In genomic region chr7:3922175-3922635, GRCh38 we compare ENCODE assay signal across 8 cellular contexts.
DNase-seq lines count a peak whose midpoint lies in the region; ATAC-seq and TF ChIP-seq lines count a peak whose summit lies in the region.

No MANE protein-coding gene starts in this region.

- ATAC-seq in Right ventricle myocardium superior (ENCODE audit: poor library complexity) (peak; percentile 72), HG03354 (IDR thresholded peaks at IDR 0.05; ENCODE audit: poor library complexity, severe bottlenecking, unreplicated experiment) (no peak)

- H3K4me3 ChIP-seq in retinal pigment epithelial cell (ENCODE audit: low read length): peak overlapping the region; percentile 15

- in situ Hi-C loops in SK-MEL-5 (cut with HindIII; ENCODE audit: low pct_unique_long_range_greater_than_20kb, low sequenced_read_pairs): no loop called here

- no peak overlapping the region for H3K4me3 Mint-ChIP-seq in activated T-helper 2 cell treated with anti-CD3 and anti-CD28 coated beads, Interferon-gamma antibody, Interleukin-2, Interleukin-4, amounts not matched to agents 10 μg/mL and 5 μg/mL and 100 μg/mL, durations not matched to agents 14 hours and 24 hours and 36 hours (ENCODE audit: low read depth)

- no peaks in the 10 kb centered on the region for H3K9me3 Mint-ChIP-seq in activated T-helper 2 cell treated with anti-CD3 and anti-CD28 coated beads, Interferon-gamma antibody, Interleukin-2, Interleukin-4, amounts not matched to agents 10 μg/mL and 5 μg/mL and 100 μg/mL, durations not matched to agents 14 hours and 24 hours and 36 hours

- H3K27ac Mint-ChIP-seq in activated T-helper 2 cell treated with anti-CD3 and anti-CD28 coated beads, Interferon-gamma antibody, Interleukin-2, Interleukin-4, amounts not matched to agents 10 μg/mL and 5 μg/mL and 100 μg/mL, durations not matched to agents 14 hours and 24 hours and 36 hours: no peak overlapping the region

- intact Hi-C loops in Right ventricle myocardium superior (cut with DNase I): no loop called here
- intact Hi-C loops in activated T-helper 2 cell treated with anti-CD3 and anti-CD28 coated beads, Interferon-gamma antibody, Interleukin-2, Interleukin-4, amounts not matched to agents 10 μg/mL and 5 μg/mL and 100 μg/mL, durations not matched to agents 14 hours and 24 hours and 36 hours (cut with micrococcal nuclease): no loop called here

- H3K4me1 Mint-ChIP-seq in activated T-helper 2 cell treated with anti-CD3 and anti-CD28 coated beads, Interferon-gamma antibody, Interleukin-2, Interleukin-4, amounts not matched to agents 10 μg/mL and 5 μg/mL and 100 μg/mL, durations not matched to agents 14 hours and 24 hours and 36 hours (ENCODE audit: low read depth): no peaks in the 10 kb centered on the region

- peak; percentile 39 for TF ChIP-seq CTCF in retinal pigment epithelial cell (conservative IDR thresholded peaks at IDR 0.05; ENCODE audit: low read depth, low read length)

- H3K36me3 Mint-ChIP-seq in activated T-helper 2 cell treated with anti-CD3 and anti-CD28 coated beads, Interferon-gamma antibody, Interleukin-2, Interleukin-4, amounts not matched to agents 10 μg/mL and 5 μg/mL and 100 μg/mL, durations not matched to agents 14 hours and 24 hours and 36 hours (ENCODE audit: low read depth): no peaks in the 10 kb centered on the region

- DNase-seq in NCI-H146 (lab: John Stamatoyannopoulos, UW): peak; percentile 11
- no peak for DNase-seq in NCI-H146 treated with DMSO at 0.1 percent for 48 hours (lab: John Stamatoyannopoulos, UW; ENCODE audit: unreplicated experiment)
- DNase-seq in SK-MEL-5 (ENCODE audit: low read depth, low spot score): peak; percentile 83
- DNase-seq in Right ventricle myocardium superior: no peak
- DNase-seq in retinal pigment epithelial cell (ENCODE audit: low read depth): peak; percentile 100
- DNase-seq in activated T-helper 2 cell treated with anti-CD3 and anti-CD28 coated beads, Interferon-gamma antibody, Interleukin-2, Interleukin-4, amounts not matched to agents 10 μg/mL and 5 μg/mL and 100 μg/mL, durations not matched to agents 14 hours and 24 hours and 36 hours (ENCODE audit: low spot score): no peak
- DNase-seq in NCI-H1930 (lab: John Stamatoyannopoulos, UW): no peak

- peaks cover 4% of the 10 kb centered on the region for H3K27me3 Mint-ChIP-seq in activated T-helper 2 cell treated with anti-CD3 and anti-CD28 coated beads, Interferon-gamma antibody, Interleukin-2, Interleukin-4, amounts not matched to agents 10 μg/mL and 5 μg/mL and 100 μg/mL, durations not matched to agents 14 hours and 24 hours and 36 hours (ENCODE audit: low read depth)

Comparison
In these comparisons a context has a peak if more than half of its experiments do, and no peak if none do; other contexts are left out.
1. DNase-seq: peak in NCI-H146 (single experiment), SK-MEL-5 (single experiment) and retinal pigment epithelial cell (single experiment); none in NCI-H146 treated with DMSO at 0.1 percent for 48 hours (single experiment), Right ventricle myocardium superior (single experiment), activated T-helper 2 cell treated with anti-CD3 and anti-CD28 coated beads, Interferon-gamma antibody, Interleukin-2, Interleukin-4, amounts not matched to agents 10 μg/mL and 5 μg/mL and 100 μg/mL, durations not matched to agents 14 hours and 24 hours and 36 hours (single experiment) and NCI-H1930 (0 of 2).